12 cellular contexts compared by ENCODE assay signal in the genomic region with DNA sequence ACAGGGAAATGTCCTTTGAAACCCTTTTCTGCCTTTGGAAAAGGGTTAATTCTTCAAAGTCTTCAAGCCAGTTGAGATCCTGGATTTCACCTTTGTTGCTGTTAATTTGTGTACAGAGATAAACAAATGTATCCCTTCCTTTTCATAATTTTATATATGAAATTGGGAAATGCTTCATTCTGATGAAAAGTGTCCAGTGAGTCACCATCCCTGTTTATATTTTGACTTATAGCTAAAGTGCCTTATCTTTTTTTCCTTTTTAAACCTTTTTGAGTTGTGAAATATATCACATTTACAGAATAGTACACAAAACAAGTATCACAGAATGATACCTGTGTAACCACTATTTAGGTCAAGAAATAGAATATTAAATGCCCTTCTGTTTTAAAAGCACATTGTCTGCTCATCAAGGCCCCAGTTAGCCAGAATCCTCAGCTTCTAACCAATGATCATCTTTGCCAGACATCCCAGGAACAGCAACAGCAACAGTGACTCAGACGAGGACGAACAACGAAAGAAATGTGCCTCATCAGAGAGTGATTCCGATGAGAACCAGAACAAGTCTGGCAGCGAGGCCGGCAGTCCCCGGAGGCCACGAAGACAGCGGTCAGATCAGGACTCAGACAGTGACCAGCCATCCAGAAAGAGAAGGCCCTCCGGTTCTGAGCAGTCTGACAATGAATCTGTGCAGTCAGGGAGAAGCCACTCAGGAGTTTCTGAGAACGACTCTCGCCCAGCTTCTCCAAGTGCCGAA. TPM values are rescaled to one million over a fixed set of nuclear protein-coding genes. Genes with fewer than 3 reads are reported as not detected.
DNase-seq lines count a peak whose midpoint lies in the region; ATAC-seq and TF ChIP-seq lines count a peak whose summit lies in the region.
"Had no signal": no experiment of that assay in that cellular context is flagged by ENCODE, and none has a peak within 500 bp of the region (broad histone marks: within the 10 kb centered on the region; RNA-seq: fewer than 3 reads in every experiment).

No MANE protein-coding gene starts in this region.

- peaks cover 0 to 7% of the 10 kb centered on the region in 2 donors for H3K4me1 Mint-ChIP-seq in natural killer cell treated with Interleukin-12 subunit alpha and Interleukin-12 subunit beta and Interleukin-15 and Interleukin-18, amount 100 ng/mL, for 72 hours (ENCODE audit: low read depth in 2 of 2)
- no peaks in the 10 kb centered on the region for H3K4me1 Mint-ChIP-seq in natural killer cell
- peaks cover 7% of the 10 kb centered on the region for H3K4me1 Mint-ChIP-seq in nephron progenitor cell

- WGBS in aorta, 2 donors: 69 to 74% methylated on average over 13 of the region's 13 CpGs

- H3K4me3 Mint-ChIP-seq in natural killer cell treated with Interleukin-12 subunit alpha and Interleukin-12 subunit beta and Interleukin-15 and Interleukin-18, amount 100 ng/mL, for 72 hours: peak overlapping the region; percentile 36
- H3K4me3 Mint-ChIP-seq in natural killer cell: no peak overlapping the region
- no peak overlapping the region for H3K4me3 Mint-ChIP-seq in nephron progenitor cell

- H3K27me3 ChIP-seq in aorta (ENCODE audit: control insufficient read depth in 1 of 2, insufficient read depth in 2 of 2, low read length in 1 of 2): no peaks in the 10 kb centered on the region

- H3K9me3 ChIP-seq in aorta (ENCODE audit: control insufficient read depth, low read length): no peaks in the 10 kb centered on the region

- H3K4me3 ChIP-seq in fibroblast of mammary gland (ENCODE audit: control insufficient read depth, low read depth, low read length) (peak overlapping the region; percentile 22), aorta (ENCODE audit: low read length in 2 of 2) (no peak overlapping the region)

- H3K27ac Mint-ChIP-seq in natural killer cell treated with Interleukin-12 subunit alpha and Interleukin-12 subunit beta and Interleukin-15 and Interleukin-18, amount 100 ng/mL, for 72 hours: peak overlapping the region; percentile 6 to 76
- H3K27ac Mint-ChIP-seq in natural killer cell: peak overlapping the region in 1 of 2 donors; percentile 18
- peak overlapping the region; percentile 40 for H3K27ac Mint-ChIP-seq in nephron progenitor cell

- H3K27me3 Mint-ChIP-seq in natural killer cell treated with Interleukin-12 subunit alpha and Interleukin-12 subunit beta and Interleukin-15 and Interleukin-18, amount 100 ng/mL, for 72 hours: no peaks in the 10 kb centered on the region
- H3K27me3 Mint-ChIP-seq in natural killer cell (ENCODE audit: low read depth in 2 of 2): no peaks in the 10 kb centered on the region
- H3K27me3 Mint-ChIP-seq in nephron progenitor cell (ENCODE audit: low read depth, poor library complexity): no peaks in the 10 kb centered on the region

- intact Hi-C loops in natural killer cell (cut with micrococcal nuclease): no loop called here
- intact Hi-C loops in aorta (cut with DNase I): no loop called here

- no peak overlapping the region for H3K27ac ChIP-seq in aorta (ENCODE audit: low read depth in 1 of 2, low read length in 2 of 2)

- TF ChIP-seq CTCF in natural killer cell (IDR thresholded peaks at IDR 0.05): no peak
- no peak for TF ChIP-seq CTCF in fibroblast of mammary gland (conservative IDR thresholded peaks at IDR 0.05; ENCODE audit: control insufficient read depth, insufficient read depth, low read depth, low read length)
- no peak for TF ChIP-seq CTCF in nephron progenitor cell (IDR thresholded peaks at IDR 0.05)

- H3K4me1 ChIP-seq in aorta (ENCODE audit: control insufficient read depth in 1 of 2, insufficient read depth in 2 of 2, low read length in 2 of 2): no peaks in the 10 kb centered on the region

- peak in 1 of 2 donors; percentile 51 for ATAC-seq in natural killer cell treated with Interleukin-12 subunit alpha and Interleukin-12 subunit beta and Interleukin-15 and Interleukin-18, amount 100 ng/mL, for 72 hours
- no peak for ATAC-seq in natural killer cell
- ATAC-seq in aorta (ENCODE audit: low FRiP score): peak; percentile 48
- ATAC-seq: left colon had no signal

- peaks cover 43% of the 10 kb centered on the region for H3K36me3 Mint-ChIP-seq in natural killer cell treated with Interleukin-12 subunit alpha and Interleukin-12 subunit beta and Interleukin-15 and Interleukin-18, amount 100 ng/mL, for 72 hours
- H3K36me3 Mint-ChIP-seq in natural killer cell (peaks cover 19% of the 10 kb centered on the region), nephron progenitor cell (ENCODE audit: low read depth) (peaks cover 39% of the 10 kb centered on the region)

- no peaks in the 10 kb centered on the region for H3K9me3 Mint-ChIP-seq in natural killer cell treated with Interleukin-12 subunit alpha and Interleukin-12 subunit beta and Interleukin-15 and Interleukin-18, amount 100 ng/mL, for 72 hours
- H3K9me3 Mint-ChIP-seq in natural killer cell (no peaks in the 10 kb centered on the region), nephron progenitor cell (no peaks in the 10 kb centered on the region)

- DNase-seq in natural killer cell treated with Interleukin-12 subunit alpha and Interleukin-12 subunit beta and Interleukin-15 and Interleukin-18, amount 100 ng/mL, for 72 hours (ENCODE audit: low spot score): no peak
- DNase-seq in natural killer cell: no peak
- DNase-seq in fibroblast of mammary gland (ENCODE audit: low read depth): peak; percentile 98
- no peak for DNase-seq in nephron progenitor cell
- DNase-seq in aorta: peak; percentile 63 to 80
- DNase-seq in RPMI8226: no peak
- no peak for DNase-seq in activated naive CD4-positive, alpha-beta T cell (lab: John Stamatoyannopoulos, UW)
- DNase-seq in NCI-H510A treated with DMSO at 0.1 percent for 48 hours (lab: John Stamatoyannopoulos, UW): no peak
- DNase-seq: dermis blood vessel endothelial cell, H7, NCI-H2081 had no signal

- H3K36me3 ChIP-seq in aorta (ENCODE audit: control insufficient read depth in 1 of 2, insufficient read depth in 2 of 2, low read length in 1 of 2): peaks cover 9 to 20% of the 10 kb centered on the region in 2 donors

RNA-seq across cellular contexts. Expression of a gene that starts 27.3 kb away (rescaled TPM):
- total RNA-seq in natural killer cell treated with Interleukin-12 subunit alpha and Interleukin-12 subunit beta and Interleukin-15 and Interleukin-18, amount 100 ng/mL, for 72 hours: 10 to 100 TPM; 42.9 to 45.7 TPM
- total RNA-seq in natural killer cell (10 to 100 TPM; 30.6 to 47.3 (median 38.0) TPM), aorta (10 to 100 TPM; 29.7 to 32.2 TPM)
- 10 to 100 TPM; 10.8 to 12.6 TPM for polyA plus RNA-seq in aorta

RNA-seq across cellular contexts. Expression of a gene that starts 30.3 kb away (rescaled TPM):
- 1,000 to 10,000 TPM in 1 of 2 donors, 100 to 1,000 TPM in 1; 997 to 1,080 TPM for total RNA-seq in natural killer cell treated with Interleukin-12 subunit alpha and Interleukin-12 subunit beta and Interleukin-15 and Interleukin-18, amount 100 ng/mL, for 72 hours
- total RNA-seq in natural killer cell (100 to 1,000 TPM; 718 to 820 (median 751) TPM), aorta (100 to 1,000 TPM; 615 to 752 TPM)
- polyA plus RNA-seq in aorta: 100 to 1,000 TPM; 265 to 269 TPM

Comparison
In these comparisons a context has a peak if more than half of its experiments do, and no peak if none do; other contexts are left out.
1. DNase-seq: peak in fibroblast of mammary gland (single experiment) and aorta (2 of 2); none in natural killer cell treated with Interleukin-12 subunit alpha and Interleukin-12 subunit beta and Interleukin-15 and Interleukin-18, amount 100 ng/mL, for 72 hours (single experiment), natural killer cell (single experiment), nephron progenitor cell (single experiment), RPMI8226 (single experiment), activated naive CD4-positive, alpha-beta T cell (0 of 4) and NCI-H510A treated with DMSO at 0.1 percent for 48 hours (single experiment).